8 cellular contexts compared by ENCODE assay signal in genomic region chr4:76948441-76949292, GRCh38. TPM values are rescaled to one million over a fixed set of nuclear protein-coding genes. Genes with fewer than 3 reads are reported as not detected.
DNase-seq lines count a peak whose midpoint lies in the region; ATAC-seq and TF ChIP-seq lines count a peak whose summit lies in the region.

No MANE protein-coding gene starts in this region.

- H3K27ac ChIP-seq in C4-2B (peak overlapping the region; percentile 83; the same call in 1 of the 2 replicates), OCI-LY7 (ENCODE audit: low read depth, low read length, poor library complexity, severe bottlenecking) (no peak overlapping the region), esophagus (ENCODE audit: low read depth in 2 of 2, low read length in 1 of 2) (peak overlapping the region; percentile 83 to 87)

- H2AFZ ChIP-seq in OCI-LY7 (ENCODE audit: low read length), result peak overlapping the region; percentile 78

- CTCF ChIA-PET in OCI-LY7 (lab: Charles Lee; ENCODE audit: unreplicated experiment), result no interaction called here

- no peak for TF ChIP-seq CTCF in C4-2B (conservative IDR thresholded peaks at IDR 0.05)
- no peak for TF ChIP-seq CTCF in OCI-LY7 (conservative IDR thresholded peaks at IDR 0.05; ENCODE audit: low read length)

- H3K79me2 ChIP-seq in OCI-LY7 (ENCODE audit: insufficient read depth, low read depth, low read length), result no peaks in the 10 kb centered on the region; the same call in 1 of the 2 replicates

- H3K36me3 ChIP-seq in OCI-LY7 (ENCODE audit: insufficient read depth, low read length) (no peaks in the 10 kb centered on the region), esophagus (ENCODE audit: control insufficient read depth in 2 of 2, insufficient read depth in 2 of 2, low read length in 1 of 2) (no peaks in the 10 kb centered on the region)

- no peaks in the 10 kb centered on the region for H4K20me1 ChIP-seq in OCI-LY7 (ENCODE audit: insufficient read depth, low read length)

- H3K27me3 ChIP-seq in esophagus (ENCODE audit: control insufficient read depth in 1 of 2, insufficient read depth in 2 of 2, low read length in 2 of 2), result no peaks in the 10 kb centered on the region

- peak; percentile 48 for ATAC-seq in GM19324 (IDR thresholded peaks at IDR 0.05; ENCODE audit: low FRiP score, unreplicated experiment)
- peak; percentile 56 for ATAC-seq in HG03439 (IDR thresholded peaks at IDR 0.05; ENCODE audit: unreplicated experiment)

- H3K9me3 ChIP-seq in OCI-LY7 (ENCODE audit: low read length) (no peaks in the 10 kb centered on the region), esophagus (ENCODE audit: control insufficient read depth in 2 of 2, insufficient read depth in 1 of 2, low read depth in 1 of 2, low read length in 1 of 2) (no peaks in the 10 kb centered on the region)

- DNase-seq in OCI-LY7 (ENCODE audit: low spot score), result peak; percentile 19
- peak; percentile 69 for DNase-seq in activated T-cell treated with anti-CD3 and anti-CD28 coated beads, Interleukin-2, amount 50 U/mL, for 1 hour
- peak; percentile 91 for DNase-seq in myocyte (ENCODE audit: low read depth)
- DNase-seq in stimulated activated naive CD4-positive, alpha-beta T cell (lab: John Stamatoyannopoulos, UW), result peak; percentile 26 to 55 (median 49)

- H3K4me1 ChIP-seq in OCI-LY7 (ENCODE audit: insufficient read depth, low read length, poor library complexity, severe bottlenecking), result peaks cover 8% of the 10 kb centered on the region
- peaks cover 0 to 10% of the 10 kb centered on the region in 2 donors for H3K4me1 ChIP-seq in esophagus (ENCODE audit: control insufficient read depth in 2 of 2, insufficient read depth in 2 of 2, low read length in 1 of 2)

- H3K4me2 ChIP-seq in OCI-LY7 (ENCODE audit: low read length), result peak overlapping the region; percentile 69

- POLR2A ChIA-PET in OCI-LY7 (lab: Charles Lee), result interaction anchor here (0.8 kb wide), 1 partner anchor 17 kb away, joined by 3 read pairs; no protein-coding TSS in a partner anchor

- WGBS in esophagus, 2 donors, result 4 to 7% methylated on average over 61 to 63 of the region's 63 CpGs

- no peaks in the 10 kb centered on the region for H3K9me2 ChIP-seq in OCI-LY7 (ENCODE audit: insufficient read depth, low read length)

- peak overlapping the region; percentile 73 for H3K4me3 ChIP-seq in OCI-LY7 (ENCODE audit: low read depth, low read length, poor library complexity, severe bottlenecking)
- peak overlapping the region; percentile 73 to 83 for H3K4me3 ChIP-seq in esophagus (ENCODE audit: low read depth in 1 of 2, low read length in 2 of 2)

- BruUV-seq in OCI-LY7 (replicated peaks; lab: Mats Ljungman, UMichigan), result no TSS peak

- intact Hi-C loops in OCI-LY7 (cut with micrococcal nuclease; ENCODE audit: unreplicated experiment), result no loop called here

RNA-seq across cellular contexts. Expression of gene SEPTIN11, which starts 0.9 kb away (rescaled TPM):
- 16.5 and 23.5 TPM in 2 replicates for total RNA-seq in OCI-LY7 (2014; rRNA removed; shearing (Covaris generic))
- total RNA-seq in OCI-LY7 (2022), result 33.9 and 43.2 TPM in 2 replicates
- polyA plus RNA-seq in esophagus, result 1 to 10 TPM; 7.4 to 9.5 TPM
- 321 and 381 TPM in 2 replicates for total RNA-seq in myocyte
- 326 TPM for polyA plus RNA-seq in myocyte (2012)

RNA-seq across cellular contexts. Expression of gene SOWAHB, which starts 50.7 kb away (rescaled TPM):
- 0.08 TPM in 1 of 2 replicates, not detected in the other for total RNA-seq in OCI-LY7 (2014; rRNA removed; shearing (Covaris generic))
- total RNA-seq in OCI-LY7 (2022), result not detected in 2 replicates
- 1 to 10 TPM; 1.6 to 6.2 TPM for polyA plus RNA-seq in esophagus
- 0.05 TPM in 1 of 2 replicates, not detected in the other for total RNA-seq in myocyte
- polyA plus RNA-seq in myocyte (2012), result 0.19 TPM

Comparison
In these comparisons a context has a peak if more than half of its experiments do, and no peak if none do; other contexts are left out.
1. DNase-seq: peak in every context shown above with its lines; median percentile 91 in myocyte; 69 in activated T-cell treated with anti-CD3 and anti-CD28 coated beads, Interleukin-2, amount 50 U/mL, for 1 hour; 49 in stimulated activated naive CD4-positive, alpha-beta T cell; 19 in OCI-LY7.